Comparison of ENCODE assay signal across 8 cellular contexts in genomic region chr10:22230331-22230833, GRCh38. TPM values are rescaled to one million over a fixed set of nuclear protein-coding genes. Genes with fewer than 3 reads are reported as not detected.
DNase-seq lines count a peak whose midpoint lies in the region; ATAC-seq and FAIRE-seq lines count a peak whose summit lies in the region.

No MANE protein-coding gene starts in this region.

- peaks cover 17% of the 10 kb centered on the region for H3K4me1 Mint-ChIP-seq in activated naive CD4-positive, alpha-beta T cell treated with anti-CD3 and anti-CD28 coated beads for 36 hours (ENCODE audit: low read depth)
- peaks cover 18 to 28% (median 26%) of the 10 kb centered on the region in 3 donors for H3K4me1 Mint-ChIP-seq in T-cell

- H3K27ac Mint-ChIP-seq in activated naive CD4-positive, alpha-beta T cell treated with anti-CD3 and anti-CD28 coated beads for 36 hours = peak overlapping the region; percentile 96
- H3K27ac Mint-ChIP-seq in T-cell = peak overlapping the region; percentile 93 to 96

- no peaks in the 10 kb centered on the region for H3K9me3 Mint-ChIP-seq in activated naive CD4-positive, alpha-beta T cell treated with anti-CD3 and anti-CD28 coated beads for 36 hours
- no peaks in the 10 kb centered on the region for H3K9me3 Mint-ChIP-seq in T-cell

- H3K27ac ChIP-seq in duodenal mucosa (ENCODE audit: low read depth, low read length) = no peak overlapping the region

- peak overlapping the region; percentile 76 to 89 for H3K4me3 ChIP-seq in duodenal mucosa (ENCODE audit: low read depth in 1 of 2, low read length in 2 of 2)

- POLR2A ChIA-PET in T-cell (lab: Charles Lee) = interaction anchor here (0.6 to 3.4 kb wide), 6 partner anchors 9 to 1266 kb away, joined by 3 to 14 read pairs (median 3); no protein-coding TSS in a partner anchor

- H3K9me3 ChIP-seq in duodenal mucosa (ENCODE audit: control insufficient read depth in 1 of 2, low read length in 2 of 2) = no peaks in the 10 kb centered on the region

- peaks cover 3% of the 10 kb centered on the region for H3K36me3 Mint-ChIP-seq in activated naive CD4-positive, alpha-beta T cell treated with anti-CD3 and anti-CD28 coated beads for 36 hours (ENCODE audit: low read depth)
- H3K36me3 Mint-ChIP-seq in T-cell = no peaks in the 10 kb centered on the region

- ATAC-seq in T-cell (replicated peaks in 1 of 4) = peak; percentile 42 to 55 (median 48)
- ATAC-seq in GM21737 (IDR thresholded peaks at IDR 0.05; ENCODE audit: unreplicated experiment) = no peak

- peaks cover 5% of the 10 kb centered on the region for H3K27me3 Mint-ChIP-seq in activated naive CD4-positive, alpha-beta T cell treated with anti-CD3 and anti-CD28 coated beads for 36 hours (ENCODE audit: low read depth)
- H3K27me3 Mint-ChIP-seq in T-cell = peaks cover 0 to 7% of the 10 kb centered on the region in 2 donors

- CTCF ChIA-PET in activated naive CD4-positive, alpha-beta T cell treated with anti-CD3 and anti-CD28 coated beads for 36 hours (lab: Charles Lee) = interaction anchor here (0.7 to 1.5 kb wide), 3 partner anchors 204 to 350 kb away, joined by 3 read pairs; no protein-coding TSS in a partner anchor
- CTCF ChIA-PET in T-cell (lab: Charles Lee) = interaction anchor here (0.6 to 2.7 kb wide), 6 partner anchors 14 to 222 kb away, joined by 3 to 7 read pairs (median 4); no protein-coding TSS in a partner anchor

- H3K9ac ChIP-seq in duodenal mucosa (ENCODE audit: low read depth in 1 of 2, low read length in 2 of 2) = peak overlapping the region; percentile 69 to 78

- peak; percentile 64 for DNase-seq in activated naive CD4-positive, alpha-beta T cell treated with anti-CD3 and anti-CD28 coated beads for 36 hours
- no peak for DNase-seq in activated naive CD4-positive, alpha-beta T cell (lab: John Stamatoyannopoulos, UW)
- DNase-seq in NCI-H1092 treated with DMSO at 0.1 percent for 48 hours (lab: John Stamatoyannopoulos, UW) (peak; percentile 37), T-cell (peak in 19 of 34 experiments; percentile 10 to 43 (median 19)), midbrain (lab: John Stamatoyannopoulos, UW) (peak; percentile 34), urothelium cell line (ENCODE audit: low spot score) (peak; percentile 59)

- H3K4me1 ChIP-seq in duodenal mucosa (ENCODE audit: control insufficient read depth in 1 of 2, insufficient read depth in 2 of 2, low read length in 2 of 2) = peaks cover 6 to 14% of the 10 kb centered on the region in 2 donors

- H3K27me3 ChIP-seq in duodenal mucosa (ENCODE audit: control insufficient read depth in 1 of 2, insufficient read depth in 2 of 2, low read length in 2 of 2) = no peaks in the 10 kb centered on the region

- H3K4me3 Mint-ChIP-seq in activated naive CD4-positive, alpha-beta T cell treated with anti-CD3 and anti-CD28 coated beads for 36 hours = peak overlapping the region; percentile 82
- peak overlapping the region; percentile 82 to 87 (median 83) for H3K4me3 Mint-ChIP-seq in T-cell

- intact Hi-C loops in activated naive CD4-positive, alpha-beta T cell treated with anti-CD3 and anti-CD28 coated beads for 36 hours (cut with micrococcal nuclease) = loop anchor here (1.0 kb wide), 1 partner anchor 8 kb away; no protein-coding TSS in a partner anchor

- no peaks in the 10 kb centered on the region for H3K36me3 ChIP-seq in duodenal mucosa (ENCODE audit: control insufficient read depth in 1 of 2, insufficient read depth in 2 of 2, low read length in 2 of 2)

- FAIRE-seq in urothelium cell line (lab: Jason Lieb, UNC) = no peak

RNA-seq across cellular contexts. Expression of gene EBLN1, which starts 12.6 kb away (rescaled TPM):
- not detected for total RNA-seq in activated naive CD4-positive, alpha-beta T cell treated with anti-CD3 and anti-CD28 coated beads for 36 hours
- not detected for total RNA-seq in T-cell

Comparison
In these comparisons a context has a peak if more than half of its experiments do, and no peak if none do; other contexts are left out.
1. DNase-seq: peak in activated naive CD4-positive, alpha-beta T cell treated with anti-CD3 and anti-CD28 coated beads for 36 hours (single experiment), NCI-H1092 treated with DMSO at 0.1 percent for 48 hours (single experiment), T-cell (19 of 34), midbrain (single experiment) and urothelium cell line (single experiment); none in activated naive CD4-positive, alpha-beta T cell (0 of 4).